Comparison of ENCODE assay signal across 8 cellular contexts in genomic region chr3:154324919-154325318, GRCh38. TPM values are rescaled to one million over a fixed set of nuclear protein-coding genes. Genes with fewer than 3 reads are reported as not detected.
DNase-seq lines count a peak whose midpoint lies in the region; ATAC-seq and FAIRE-seq lines count a peak whose summit lies in the region.

No MANE protein-coding gene starts in this region.

- peak overlapping the region; percentile 86 to 89 for H3K4me3 ChIP-seq in CD4-positive, alpha-beta memory T cell (ENCODE audit: low read length in 2 of 2)

- peaks cover 0 to 2% of the 10 kb centered on the region in 2 donors for H3K27me3 Mint-ChIP-seq in CD4-positive, alpha-beta memory T cell
- H3K27me3 Mint-ChIP-seq in naive B cell = peaks cover 0 to 8% (median 6%) of the 10 kb centered on the region in 3 donors

- intact Hi-C loops in CD4-positive, alpha-beta memory T cell (cut with micrococcal nuclease) = loop anchor here (1.0 to 10.0 kb wide), 5 partner anchors 203 to 1547 kb away; partner anchors contain the start of genes ARHGEF26, GMPS, RAP2B and SLC33A1

- POLR2A ChIA-PET in CD4-positive, alpha-beta memory T cell (lab: Charles Lee; ENCODE audit: partially characterized antibody) = interaction anchor here (1.1 to 1.3 kb wide), 2 partner anchors 14 to 1164 kb away, joined by 3 to 4 read pairs; no protein-coding TSS in a partner anchor

- H3K9me3 ChIP-seq in CD4-positive, alpha-beta memory T cell (ENCODE audit: control insufficient read depth in 1 of 2, low read length in 2 of 2) = no peaks in the 10 kb centered on the region

- peak overlapping the region in 7 of 8 donors; percentile 95 to 99 (median 98) for H3K4me3 Mint-ChIP-seq in CD4-positive, alpha-beta memory T cell
- peak overlapping the region in 7 of 8 donors; percentile 88 to 99 (median 98) for H3K4me3 Mint-ChIP-seq in naive B cell

- no peaks in the 10 kb centered on the region for H3K27me3 ChIP-seq in CD4-positive, alpha-beta memory T cell (ENCODE audit: insufficient read depth, low read length)

- CTCF ChIA-PET in CD4-positive, alpha-beta memory T cell (lab: Charles Lee; ENCODE audit: partially characterized antibody) = interaction anchor here (1.3 to 1.5 kb wide), 3 partner anchors 10 to 1481 kb away, joined by 5 read pairs; partner anchors contain the start of gene C3orf33

- no peaks in the 10 kb centered on the region for H3K9me3 Mint-ChIP-seq in CD4-positive, alpha-beta memory T cell
- peaks cover 0 to 3% (median 0%) of the 10 kb centered on the region in 7 donors for H3K9me3 Mint-ChIP-seq in naive B cell

- no peak for FAIRE-seq in urothelium cell line (lab: Jason Lieb, UNC)

- ATAC-seq in naive B cell (ENCODE audit: low read depth in 2 of 2) (no peak), HG03432 (IDR thresholded peaks at IDR 0.05; ENCODE audit: unreplicated experiment) (no peak), HG02610 (IDR thresholded peaks at IDR 0.05; ENCODE audit: unreplicated experiment) (no peak), GM21619 (IDR thresholded peaks at IDR 0.05; ENCODE audit: unreplicated experiment) (no peak)

- peaks cover 41% of the 10 kb centered on the region for H3K4me1 ChIP-seq in CD4-positive, alpha-beta memory T cell (ENCODE audit: insufficient read depth, low read length)

- H3K27ac Mint-ChIP-seq in CD4-positive, alpha-beta memory T cell = peak overlapping the region; percentile 99 to 100 (median 99)
- peak overlapping the region; percentile 98 to 100 (median 100) for H3K27ac Mint-ChIP-seq in naive B cell

- no peaks in the 10 kb centered on the region for H3K36me3 ChIP-seq in CD4-positive, alpha-beta memory T cell (ENCODE audit: insufficient read depth, low read length)

- H3K36me3 Mint-ChIP-seq in CD4-positive, alpha-beta memory T cell = peaks cover 8 to 18% of the 10 kb centered on the region in 2 donors
- peaks cover 0 to 7% of the 10 kb centered on the region in 2 donors for H3K36me3 Mint-ChIP-seq in naive B cell

- H3K27ac ChIP-seq in CD4-positive, alpha-beta memory T cell (ENCODE audit: low read depth, low read length) = peak overlapping the region; percentile 89
- peak overlapping the region; percentile 93 for H3K27ac ChIP-seq in caudate nucleus (ENCODE audit: low read depth, low read length)

- peaks cover 9 to 20% (median 14%) of the 10 kb centered on the region in 4 donors for H3K4me1 Mint-ChIP-seq in CD4-positive, alpha-beta memory T cell
- H3K4me1 Mint-ChIP-seq in naive B cell = peaks cover 14 to 16% (median 16%) of the 10 kb centered on the region in 3 donors

- DNase-seq in CD4-positive, alpha-beta memory T cell = no peak
- DNase-seq in NAMALWA (ENCODE audit: low spot score) (peak; percentile 32), caudate nucleus (lab: John Stamatoyannopoulos, UW) (no peak), naive B cell (no peak), urothelium cell line (ENCODE audit: low spot score) (no peak)

RNA-seq across cellular contexts. Expression of gene DHX36, which starts 0.6 kb away (rescaled TPM):
- 100 to 1,000 TPM in 1 of 2 experiments, 10 to 100 TPM in 1; 91.8 to 101 TPM for total RNA-seq in CD4-positive, alpha-beta memory T cell
- 10 to 100 TPM; 10.8 to 22.7 TPM for polyA plus RNA-seq in CD4-positive, alpha-beta memory T cell
- polyA plus RNA-seq in naive B cell (ENCODE audit: low read depth in 6 of 6) = 10 to 100 TPM; 17.3 to 27.6 (median 20.3) TPM
